Comparison of ENCODE assay signal across 27 cellular contexts in the genomic region with DNA sequence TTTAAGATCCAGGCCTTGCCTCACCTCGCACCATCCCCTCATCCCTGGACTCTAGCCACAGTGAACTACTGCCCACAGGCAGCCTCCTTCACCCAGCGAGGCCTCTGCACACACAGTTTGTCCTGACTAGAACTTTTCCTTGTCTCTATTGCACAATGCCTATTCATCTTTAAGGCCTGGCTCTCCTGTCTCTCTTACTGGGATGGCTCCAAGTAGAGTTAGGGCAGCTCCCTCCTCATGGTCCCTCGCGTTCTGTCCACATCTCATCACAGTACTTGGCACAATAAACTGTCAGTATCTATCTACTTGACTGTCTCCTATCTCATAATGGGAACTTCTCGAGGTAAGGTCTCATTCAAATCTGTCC. TPM values are rescaled to one million over a fixed set of nuclear protein-coding genes. Genes with fewer than 3 reads are reported as not detected.
DNase-seq lines count a peak whose midpoint lies in the region; ATAC-seq and TF ChIP-seq lines count a peak whose summit lies in the region.
"Had no signal": no experiment of that assay in that cellular context is flagged by ENCODE, and none has a peak within 500 bp of the region (broad histone marks: within the 10 kb centered on the region; RNA-seq: fewer than 3 reads in every experiment).

No MANE protein-coding gene starts in this region.

- no peak for DNase-seq in activated CD4-positive, alpha-beta T cell treated with anti-CD3 and anti-CD28 coated beads, Interleukin-2, amount 10 ng/mL, durations not matched to agents 7 days and 5 days
- DNase-seq in activated CD4-positive, alpha-beta T cell treated with anti-CD3 and anti-CD28 coated beads, Interleukin-2, amount 50 U/mL, for 4 hours: no peak
- no peak for DNase-seq in CD4-positive, alpha-beta memory T cell
- DNase-seq in memory B cell (ENCODE audit: low spot score in 2 of 2) (no peak), C1 segment of cervical spinal cord (lab: John Stamatoyannopoulos, UW) (no peak), mammary epithelial cell (no peak)
- DNase-seq: activated effector memory CD4-positive, alpha-beta T cell treated with Interleukin-2 at 50 U/mL for 16 hours; brain microvascular endothelial cell; colonic mucosa; DMS153; hippocampal formation; kidney; mesendoderm; NCI-H1048; NCI-H2029; NCI-H446 treated with DMSO at 0.1 percent for 48 hours; stimulated activated CD4-positive, alpha-beta T cell treated with anti-CD3 and anti-CD28 coated beads, Interleukin-4, amount 100 ng/mL, for 24 hours had no signal

- ATAC-seq in memory B cell (ENCODE audit: low read depth): no peak
- no peak for ATAC-seq in HG02885 (IDR thresholded peaks at IDR 0.05; ENCODE audit: poor library complexity, unreplicated experiment)
- ATAC-seq: A549, SK-N-SH treated with all-trans-retinoic acid at 6 μM for 48 hours had no signal

- in situ Hi-C loops in mammary epithelial cell (cut with MboI; ENCODE audit: low sequenced_read_pairs in 2 of 2): no loop called here

- no peak for TF ChIP-seq CTCF in mammary epithelial cell (conservative IDR thresholded peaks at IDR 0.05 in 1 of 2, IDR thresholded peaks at IDR 0.05 in 1 of 2; ENCODE audit: extremely low read depth in 1 of 2, insufficient read depth in 1 of 2, low read depth in 1 of 2, low read length in 2 of 2)

- dilution Hi-C loops in mammary epithelial cell (cut with HindIII; ENCODE audit: low sequenced_read_pairs): no loop called here

- no peak overlapping the region for H2AFZ ChIP-seq in mammary epithelial cell (ENCODE audit: low read depth, low read length)

- peaks cover 27% of the 10 kb centered on the region for H3K4me1 Mint-ChIP-seq in activated CD4-positive, alpha-beta T cell treated with anti-CD3 and anti-CD28 coated beads, Interleukin-2, amount 10 ng/mL, durations not matched to agents 7 days and 5 days
- peaks cover 28 to 45% (median 33%) of the 10 kb centered on the region in 4 donors for H3K4me1 Mint-ChIP-seq in CD4-positive, alpha-beta memory T cell
- H3K4me1 Mint-ChIP-seq in activated naive CD8-positive, alpha-beta T cell (ENCODE audit: low read depth): peaks cover 26% of the 10 kb centered on the region
- peaks cover 14% of the 10 kb centered on the region for H3K4me1 Mint-ChIP-seq in memory B cell

- CTCF ChIA-PET in activated CD4-positive, alpha-beta T cell treated with anti-CD3 and anti-CD28 coated beads, Interleukin-2, amount 10 ng/mL, durations not matched to agents 7 days and 5 days (lab: Charles Lee): no interaction called here
- CTCF ChIA-PET in CD4-positive, alpha-beta memory T cell (lab: Charles Lee; ENCODE audit: partially characterized antibody): interaction anchor here (1.4 to 4.4 kb wide), 5 partner anchors 23 to 70 kb away, joined by 4 to 20 read pairs (median 8); no protein-coding TSS in a partner anchor
- CTCF ChIA-PET in mammary epithelial cell (lab: Charles Lee; ENCODE audit: low non-redundant PET): no interaction called here

- H3K4me3 ChIP-seq in CD4-positive, alpha-beta memory T cell (ENCODE audit: low read length in 2 of 2): no peak overlapping the region
- H3K4me3 ChIP-seq in mammary epithelial cell (replicated peaks in 1 of 3; ENCODE audit: insufficient read depth in 1 of 3, low read depth in 2 of 3, low read length in 3 of 3): no peak overlapping the region
- H3K4me3 ChIP-seq: A549; BLaER1 treated with 17β-estradiol and CSF1 and Interleukin-3, amounts not matched to agents 10 nM and 100 nM; colonic mucosa; prostate gland; smooth muscle cell; vagina had no signal

- no peaks in the 10 kb centered on the region for H3K79me2 ChIP-seq in mammary epithelial cell (ENCODE audit: insufficient read depth, low read length)

- H3K27me3 ChIP-seq in CD4-positive, alpha-beta memory T cell (ENCODE audit: insufficient read depth, low read length): no peaks in the 10 kb centered on the region
- H3K27me3 ChIP-seq in mammary epithelial cell (ENCODE audit: insufficient read depth, low read length): no peaks in the 10 kb centered on the region
- H3K27me3 ChIP-seq: BLaER1 treated with 17β-estradiol and CSF1 and Interleukin-3, amounts not matched to agents 10 nM and 100 nM; brain microvascular endothelial cell; colonic mucosa; vagina had no signal

- H3K27ac ChIP-seq in CD4-positive, alpha-beta memory T cell (ENCODE audit: low read depth, low read length): peak overlapping the region; percentile 50
- H3K27ac ChIP-seq in mammary epithelial cell (ENCODE audit: insufficient read depth, low read depth, low read length): no peak overlapping the region
- H3K27ac ChIP-seq: A549; BLaER1 treated with 17β-estradiol and CSF1 and Interleukin-3, amounts not matched to agents 10 nM and 100 nM; brain microvascular endothelial cell; colonic mucosa; prostate gland; vagina had no signal

- no peak overlapping the region for H3K4me3 Mint-ChIP-seq in activated CD4-positive, alpha-beta T cell treated with anti-CD3 and anti-CD28 coated beads, Interleukin-2, amount 10 ng/mL, durations not matched to agents 7 days and 5 days
- H3K4me3 Mint-ChIP-seq in CD4-positive, alpha-beta memory T cell: peak overlapping the region in 7 of 8 donors; percentile 7 to 83 (median 59)
- no peak overlapping the region for H3K4me3 Mint-ChIP-seq in activated naive CD8-positive, alpha-beta T cell
- H3K4me3 Mint-ChIP-seq in memory B cell: no peak overlapping the region

- no peaks in the 10 kb centered on the region for H3K9me3 Mint-ChIP-seq in activated CD4-positive, alpha-beta T cell treated with anti-CD3 and anti-CD28 coated beads, Interleukin-2, amount 10 ng/mL, durations not matched to agents 7 days and 5 days
- H3K9me3 Mint-ChIP-seq in CD4-positive, alpha-beta memory T cell: no peaks in the 10 kb centered on the region
- H3K9me3 Mint-ChIP-seq in activated naive CD8-positive, alpha-beta T cell (ENCODE audit: low read depth): no peaks in the 10 kb centered on the region
- no peaks in the 10 kb centered on the region for H3K9me3 Mint-ChIP-seq in memory B cell

- no peaks in the 10 kb centered on the region for H3K27me3 Mint-ChIP-seq in activated CD4-positive, alpha-beta T cell treated with anti-CD3 and anti-CD28 coated beads, Interleukin-2, amount 10 ng/mL, durations not matched to agents 7 days and 5 days
- no peaks in the 10 kb centered on the region for H3K27me3 Mint-ChIP-seq in CD4-positive, alpha-beta memory T cell
- H3K27me3 Mint-ChIP-seq in activated naive CD8-positive, alpha-beta T cell: no peaks in the 10 kb centered on the region
- no peaks in the 10 kb centered on the region for H3K27me3 Mint-ChIP-seq in memory B cell

- no peaks in the 10 kb centered on the region for H3K9me3 ChIP-seq in CD4-positive, alpha-beta memory T cell (ENCODE audit: control insufficient read depth in 1 of 2, low read length in 2 of 2)
- no peaks in the 10 kb centered on the region for H3K9me3 ChIP-seq in mammary epithelial cell (replicated peaks; ENCODE audit: insufficient read depth, low read length)
- H3K9me3 ChIP-seq: A549; BLaER1 treated with 17β-estradiol and CSF1 and Interleukin-3, amounts not matched to agents 10 nM and 100 nM; colonic mucosa; prostate gland; vagina had no signal

- 95% methylated on average over 5 of the region's 5 CpGs for WGBS in mammary epithelial cell (ENCODE audit: low coverage, missing lambda C conversion rate)

- no peak overlapping the region for H3K9ac ChIP-seq in mammary epithelial cell (ENCODE audit: insufficient read depth, low read length)
- H3K9ac ChIP-seq: BLaER1 treated with 17β-estradiol and CSF1 and Interleukin-3, amounts not matched to agents 10 nM and 100 nM had no signal

- H3K36me3 Mint-ChIP-seq in activated CD4-positive, alpha-beta T cell treated with anti-CD3 and anti-CD28 coated beads, Interleukin-2, amount 10 ng/mL, durations not matched to agents 7 days and 5 days (ENCODE audit: low read depth): peaks cover 34% of the 10 kb centered on the region
- H3K36me3 Mint-ChIP-seq in CD4-positive, alpha-beta memory T cell: peaks cover 36% of the 10 kb centered on the region in 2 donors
- peaks cover 23% of the 10 kb centered on the region for H3K36me3 Mint-ChIP-seq in activated naive CD8-positive, alpha-beta T cell
- H3K36me3 Mint-ChIP-seq in memory B cell: peaks cover 30% of the 10 kb centered on the region

- H3K4me2 ChIP-seq in mammary epithelial cell (ENCODE audit: insufficient read depth, low read depth, low read length): no peak overlapping the region
- H3K4me2 ChIP-seq: A549; BLaER1 treated with 17β-estradiol and CSF1 and Interleukin-3, amounts not matched to agents 10 nM and 100 nM; smooth muscle cell had no signal

- H4K20me1 ChIP-seq in mammary epithelial cell (ENCODE audit: insufficient read depth, low read length): no peaks in the 10 kb centered on the region
- H4K20me1 ChIP-seq: BLaER1 treated with 17β-estradiol and CSF1 and Interleukin-3, amounts not matched to agents 10 nM and 100 nM had no signal

- no TSS peak for BruUV-seq in mammary epithelial cell (replicated peaks; lab: Mats Ljungman, UMichigan)

- peaks cover 6% of the 10 kb centered on the region for H3K36me3 ChIP-seq in CD4-positive, alpha-beta memory T cell (ENCODE audit: insufficient read depth, low read length)
- H3K36me3 ChIP-seq in mammary epithelial cell (ENCODE audit: insufficient read depth, low read length): peaks cover 6% of the 10 kb centered on the region
- H3K36me3 ChIP-seq: colonic mucosa had no signal

- POLR2A ChIA-PET in activated CD4-positive, alpha-beta T cell treated with anti-CD3 and anti-CD28 coated beads, Interleukin-2, amount 10 ng/mL, durations not matched to agents 7 days and 5 days (lab: Charles Lee): no interaction called here
- POLR2A ChIA-PET in CD4-positive, alpha-beta memory T cell (lab: Charles Lee; ENCODE audit: partially characterized antibody): interaction anchor here (0.9 to 6.3 kb wide), 7 partner anchors 11 to 68 kb away, joined by 3 to 49 read pairs (median 8); a partner anchor contains a TSS

- peaks cover 26% of the 10 kb centered on the region for H3K4me1 ChIP-seq in CD4-positive, alpha-beta memory T cell (ENCODE audit: insufficient read depth, low read length)
- H3K4me1 ChIP-seq in mammary epithelial cell (ENCODE audit: insufficient read depth, low read length): peaks cover 8% of the 10 kb centered on the region
- H3K4me1 ChIP-seq: colonic mucosa, prostate gland, vagina had no signal

- H3K27ac Mint-ChIP-seq in activated CD4-positive, alpha-beta T cell treated with anti-CD3 and anti-CD28 coated beads, Interleukin-2, amount 10 ng/mL, durations not matched to agents 7 days and 5 days: peak overlapping the region; percentile 84
- peak overlapping the region; percentile 49 to 94 (median 91) for H3K27ac Mint-ChIP-seq in CD4-positive, alpha-beta memory T cell
- H3K27ac Mint-ChIP-seq in activated naive CD8-positive, alpha-beta T cell: peak overlapping the region; percentile 24
- H3K27ac Mint-ChIP-seq in memory B cell: peak overlapping the region; percentile 14

- intact Hi-C loops in CD4-positive, alpha-beta memory T cell (cut with micrococcal nuclease): no loop called here
- intact Hi-C loops in mammary epithelial cell (cut with micrococcal nuclease): no loop called here

RNA-seq across cellular contexts. Expression of a gene that starts 22.4 kb away (rescaled TPM):
- 1 to 10 TPM; 2.5 to 3.2 TPM for total RNA-seq in activated CD4-positive, alpha-beta T cell treated with anti-CD3 and anti-CD28 coated beads, Interleukin-2, amount 10 ng/mL, durations not matched to agents 7 days and 5 days
- 1 to 10 TPM; 4.8 to 6.3 TPM for total RNA-seq in CD4-positive, alpha-beta memory T cell
- polyA plus RNA-seq in CD4-positive, alpha-beta memory T cell: under 1 TPM; 0.54 to 0.66 TPM
- 1 to 10 TPM in 1 of 2 donors, under 1 TPM in 1; 0.99 to 1.2 TPM for total RNA-seq in mammary epithelial cell
- 0.28 TPM for polyA plus RNA-seq in mammary epithelial cell
- not detected for polyA minus RNA-seq in mammary epithelial cell
- total RNA-seq: H4 had no signal

RNA-seq across cellular contexts. Expression of a gene that starts 48.6 kb away (rescaled TPM):
- total RNA-seq in activated CD4-positive, alpha-beta T cell treated with anti-CD3 and anti-CD28 coated beads, Interleukin-2, amount 10 ng/mL, durations not matched to agents 7 days and 5 days: 100 to 1,000 TPM; 326 to 344 TPM
- total RNA-seq in CD4-positive, alpha-beta memory T cell: 100 to 1,000 TPM; 325 to 336 TPM
- 1,000 to 10,000 TPM in 1 of 2 donors, 100 to 1,000 TPM in 1; 910 to 1,459 TPM for polyA plus RNA-seq in CD4-positive, alpha-beta memory T cell
- total RNA-seq in mammary epithelial cell: under 1 TPM; 0.73 to 0.83 TPM
- polyA plus RNA-seq in mammary epithelial cell: 4.7 TPM
- 11.0 TPM for polyA minus RNA-seq in mammary epithelial cell
- polyA plus RNA-seq: neural cell had no signal

Comparison
In these comparisons a context has a peak if more than half of its experiments do, and no peak if none do; other contexts are left out.
1. H3K27ac Mint-ChIP-seq: peak in every context shown above with its lines; median percentile 91 in CD4-positive, alpha-beta memory T cell; 84 in activated CD4-positive, alpha-beta T cell treated with anti-CD3 and anti-CD28 coated beads, Interleukin-2, amount 10 ng/mL, durations not matched to agents 7 days and 5 days; 24 in activated naive CD8-positive, alpha-beta T cell; 14 in memory B cell.
2. H3K4me3 Mint-ChIP-seq: peak in CD4-positive, alpha-beta memory T cell (7 of 8); none in activated CD4-positive, alpha-beta T cell treated with anti-CD3 and anti-CD28 coated beads, Interleukin-2, amount 10 ng/mL, durations not matched to agents 7 days and 5 days (single experiment), activated naive CD8-positive, alpha-beta T cell (single experiment) and memory B cell (single experiment).
3. RNA of a gene that starts 48.6 kb away (total RNA-seq): 326 to 344 TPM in activated CD4-positive, alpha-beta T cell treated with anti-CD3 and anti-CD28 coated beads, Interleukin-2, amount 10 ng/mL, durations not matched to agents 7 days and 5 days and 325 to 336 TPM in CD4-positive, alpha-beta memory T cell; 0.73 to 0.83 TPM in mammary epithelial cell; every median in the first group is over 100 times any median in the second.